ENCODE assay signal across 18 cellular contexts in the genomic region with DNA sequence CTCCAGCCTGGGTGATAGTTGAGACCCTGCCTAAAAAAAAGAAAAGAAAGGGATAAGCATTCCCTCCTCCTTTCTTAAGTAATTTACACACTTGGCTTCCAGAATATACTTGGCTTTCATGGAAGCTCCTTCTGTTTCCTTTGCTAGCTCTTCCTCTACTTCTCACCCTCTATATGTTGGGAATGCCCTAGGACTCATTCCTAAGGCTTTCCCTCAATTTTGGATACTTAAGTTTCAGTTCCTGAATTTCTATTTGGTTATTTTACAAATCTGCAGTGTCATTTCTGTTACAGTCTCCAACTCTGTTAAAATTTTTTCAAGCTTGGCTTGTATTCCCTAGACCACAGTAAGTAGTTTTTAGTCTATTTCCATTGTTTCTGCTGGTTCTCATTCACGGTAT.
DNase-seq lines count a peak whose midpoint lies in the region; ATAC-seq lines count a peak whose summit lies in the region.
"Had no signal": no experiment of that assay in that cellular context is flagged by ENCODE, and none has a peak within 500 bp of the region (broad histone marks: within the 10 kb centered on the region; RNA-seq: fewer than 3 reads in every experiment).

No MANE protein-coding gene starts in this region.

- H3K27me3 Mint-ChIP-seq in activated naive CD4-positive, alpha-beta T cell treated with anti-CD3 and anti-CD28 coated beads, Interleukin-2, amount 10 ng/mL, durations not matched to agents 7 days and 5 days: no peaks in the 10 kb centered on the region
- no peaks in the 10 kb centered on the region for H3K27me3 Mint-ChIP-seq in central memory CD8-positive, alpha-beta T cell
- H3K27me3 Mint-ChIP-seq in stimulated activated naive B cell treated with anti-CD40 and anti-IgM and Interleukin-4, amounts not matched to agents 10 μg/mL and 1 μg/mL and 100 μg/mL, for 72 hours: no peaks in the 10 kb centered on the region

- H3K36me3 ChIP-seq in HAP-1 (replicated peaks): no peaks in the 10 kb centered on the region; the same call in 1 of the 2 replicates
- H3K36me3 ChIP-seq: colonic mucosa, gastrocnemius medialis had no signal

- H3K4me3 Mint-ChIP-seq in activated naive CD4-positive, alpha-beta T cell treated with anti-CD3 and anti-CD28 coated beads, Interleukin-2, amount 10 ng/mL, durations not matched to agents 7 days and 5 days: no peak overlapping the region
- H3K4me3 Mint-ChIP-seq in central memory CD8-positive, alpha-beta T cell: peak overlapping the region; percentile 22
- H3K4me3 Mint-ChIP-seq in stimulated activated naive B cell treated with anti-CD40 and anti-IgM and Interleukin-4, amounts not matched to agents 10 μg/mL and 1 μg/mL and 100 μg/mL, for 72 hours: no peak overlapping the region
- H3K4me3 Mint-ChIP-seq: activated T-helper 1 cell treated with anti-CD3 and anti-CD28 coated beads, Interleukin-12 subunit alpha, Interleukin-12 subunit beta, Interleukin-2, Interleukin-4 antibody, amounts not matched to agents 30 ng/mL and 10 ng/mL and 1 ng/mL, durations not matched to agents 14 hours and 24 hours and 36 hours had no signal

- ATAC-seq in central memory CD8-positive, alpha-beta T cell (replicated peaks; ENCODE audit: extremely low read depth, poor library complexity, severe bottlenecking): no peak
- no peak for ATAC-seq in stimulated activated naive B cell treated with anti-CD40 and anti-IgM and Interleukin-4, amounts not matched to agents 10 μg/mL and 1 μg/mL and 100 μg/mL, for 72 hours (replicated peaks)
- ATAC-seq in HG03439 (IDR thresholded peaks at IDR 0.05; ENCODE audit: unreplicated experiment): no peak
- ATAC-seq: gastrocnemius medialis had no signal

- peak overlapping the region; percentile 71 for H3K27ac Mint-ChIP-seq in activated naive CD4-positive, alpha-beta T cell treated with anti-CD3 and anti-CD28 coated beads, Interleukin-2, amount 10 ng/mL, durations not matched to agents 7 days and 5 days
- peak overlapping the region; percentile 70 for H3K27ac Mint-ChIP-seq in central memory CD8-positive, alpha-beta T cell (ENCODE audit: low read depth)
- peak overlapping the region; percentile 66 for H3K27ac Mint-ChIP-seq in stimulated activated naive B cell treated with anti-CD40 and anti-IgM and Interleukin-4, amounts not matched to agents 10 μg/mL and 1 μg/mL and 100 μg/mL, for 72 hours

- H3K9me3 Mint-ChIP-seq in activated naive CD4-positive, alpha-beta T cell treated with anti-CD3 and anti-CD28 coated beads, Interleukin-2, amount 10 ng/mL, durations not matched to agents 7 days and 5 days: no peaks in the 10 kb centered on the region
- no peaks in the 10 kb centered on the region for H3K9me3 Mint-ChIP-seq in central memory CD8-positive, alpha-beta T cell
- H3K9me3 Mint-ChIP-seq in stimulated activated naive B cell treated with anti-CD40 and anti-IgM and Interleukin-4, amounts not matched to agents 10 μg/mL and 1 μg/mL and 100 μg/mL, for 72 hours: peaks cover 0 to 2% of the 10 kb centered on the region in 2 donors
- H3K9me3 Mint-ChIP-seq: activated T-helper 1 cell treated with anti-CD3 and anti-CD28 coated beads, Interleukin-12 subunit alpha, Interleukin-12 subunit beta, Interleukin-2, Interleukin-4 antibody, amounts not matched to agents 30 ng/mL and 10 ng/mL and 1 ng/mL, durations not matched to agents 14 hours and 24 hours and 36 hours had no signal

- H3K4me1 ChIP-seq in HAP-1: peaks cover 15% of the 10 kb centered on the region
- H3K4me1 ChIP-seq: colonic mucosa had no signal

- no peak overlapping the region for H3K4me3 ChIP-seq in HAP-1
- H3K4me3 ChIP-seq: colonic mucosa, gastrocnemius medialis had no signal

- CTCF ChIA-PET in activated naive CD4-positive, alpha-beta T cell treated with anti-CD3 and anti-CD28 coated beads, Interleukin-2, amount 10 ng/mL, durations not matched to agents 7 days and 5 days (lab: Charles Lee): no interaction called here

- H3K4me1 Mint-ChIP-seq in activated naive CD4-positive, alpha-beta T cell treated with anti-CD3 and anti-CD28 coated beads, Interleukin-2, amount 10 ng/mL, durations not matched to agents 7 days and 5 days: peaks cover 43% of the 10 kb centered on the region
- peaks cover 40% of the 10 kb centered on the region for H3K4me1 Mint-ChIP-seq in central memory CD8-positive, alpha-beta T cell
- H3K4me1 Mint-ChIP-seq in stimulated activated naive B cell treated with anti-CD40 and anti-IgM and Interleukin-4, amounts not matched to agents 10 μg/mL and 1 μg/mL and 100 μg/mL, for 72 hours: peaks cover 38 to 59% of the 10 kb centered on the region in 2 donors

- DNase-seq in activated naive CD4-positive, alpha-beta T cell treated with anti-CD3 and anti-CD28 coated beads, Interleukin-2, amount 10 ng/mL, durations not matched to agents 7 days and 5 days: no peak
- DNase-seq in activated naive CD4-positive, alpha-beta T cell treated with Interleukin-2 at 50 U/mL for 16 hours: no peak
- DNase-seq in OCI-M1 (lab: John Stamatoyannopoulos, UW): peak; percentile 12
- no peak for DNase-seq in central memory CD8-positive, alpha-beta T cell (ENCODE audit: low spot score in 2 of 2)
- DNase-seq in stimulated activated naive B cell treated with anti-CD40 and anti-IgM and Interleukin-4, amounts not matched to agents 10 μg/mL and 1 μg/mL and 100 μg/mL, for 72 hours: no peak
- no peak for DNase-seq in HAP-1 (ENCODE audit: low spot score in 2 of 2)
- DNase-seq in DMS 273 (lab: John Stamatoyannopoulos, UW; ENCODE audit: unreplicated experiment): no peak
- DNase-seq: activated CD4-positive, alpha-beta T cell treated with anti-CD3 and anti-CD28 coated beads for 48 hours; colonic mucosa; DMS 273 treated with DMSO at 0.1 percent for 48 hours; gastrocnemius medialis; NCI-H146; NCI-H226; NK-92 treated with Interleukin-12 subunit alpha and Interleukin-12 subunit beta, amount 100 ng/mL, for 24 hours; SIG-M5; T-helper 9 cell had no signal

- in situ Hi-C loops in HAP-1 (cut with MboI; ENCODE audit: low sequenced_read_pairs): no loop called here

- H3K9me3 ChIP-seq in HAP-1: no peaks in the 10 kb centered on the region
- H3K9me3 ChIP-seq: colonic mucosa, gastrocnemius medialis had no signal

- H3K27me3 ChIP-seq in HAP-1 (ENCODE audit: low read depth): no peaks in the 10 kb centered on the region
- H3K27me3 ChIP-seq: colonic mucosa, gastrocnemius medialis had no signal

- H3K36me3 Mint-ChIP-seq in activated naive CD4-positive, alpha-beta T cell treated with anti-CD3 and anti-CD28 coated beads, Interleukin-2, amount 10 ng/mL, durations not matched to agents 7 days and 5 days: peaks cover 35% of the 10 kb centered on the region
- H3K36me3 Mint-ChIP-seq in central memory CD8-positive, alpha-beta T cell (ENCODE audit: insufficient read depth): peaks cover 16% of the 10 kb centered on the region
- peaks cover 12 to 27% of the 10 kb centered on the region in 2 donors for H3K36me3 Mint-ChIP-seq in stimulated activated naive B cell treated with anti-CD40 and anti-IgM and Interleukin-4, amounts not matched to agents 10 μg/mL and 1 μg/mL and 100 μg/mL, for 72 hours
